In the genomic region with DNA sequence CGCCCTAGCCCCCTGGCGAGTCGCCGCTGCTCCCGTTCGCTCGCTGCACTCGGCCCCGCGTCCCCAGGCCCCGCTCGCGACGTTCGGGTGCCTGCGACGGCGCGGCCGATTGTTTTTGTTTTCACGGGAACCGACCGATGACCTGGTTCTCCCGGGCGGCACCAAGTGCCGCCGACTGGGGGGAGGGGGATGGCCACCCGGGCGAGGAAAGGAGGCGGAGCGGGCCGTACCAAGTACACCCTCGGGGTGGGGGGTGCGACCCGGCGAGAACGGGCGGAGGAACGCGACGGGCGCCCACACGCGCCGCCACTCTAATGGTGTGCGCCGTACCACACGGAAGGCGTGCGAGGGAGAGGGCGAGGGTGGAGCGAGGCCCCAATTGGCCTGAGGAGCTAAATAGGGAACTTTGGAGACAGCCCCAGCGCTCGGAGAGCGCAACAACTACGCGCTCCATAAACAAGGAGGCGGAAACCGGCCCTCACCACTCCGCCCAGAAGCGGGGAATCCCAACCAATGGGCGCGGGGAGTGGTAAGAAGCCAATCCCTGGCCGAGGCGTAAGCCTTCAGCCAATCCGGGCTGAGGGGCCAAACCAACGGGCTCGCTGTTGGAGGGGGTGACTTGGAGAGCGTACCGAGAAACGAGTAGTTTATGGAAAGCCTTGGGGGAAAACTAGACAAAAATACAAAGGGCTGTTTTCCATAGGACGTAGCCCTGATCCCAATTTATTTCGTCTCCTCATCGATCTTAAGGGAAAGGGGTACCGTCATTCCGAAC, we compare ENCODE assay signal across 8 cellular contexts. TPM values are rescaled to one million over a fixed set of nuclear protein-coding genes. Genes with fewer than 3 reads are reported as not detected.
DNase-seq lines count a peak whose midpoint lies in the region; ATAC-seq and TF ChIP-seq lines count a peak whose summit lies in the region.
"Not testable (repeated sequence)": the region's sequence is repeated elsewhere in the genome, so short reads cannot be mapped to it uniquely, and the experiment has no call there.

No MANE protein-coding gene starts in this region.

- not testable (repeated sequence) for H3K36me3 ChIP-seq in Caco-2 (ENCODE audit: control insufficient read depth, insufficient read depth, low read length); neural progenitor cell

- ATAC-seq in HG03442 (IDR thresholded peaks at IDR 0.05; ENCODE audit: unreplicated experiment) (peak; percentile 91), T-helper 17 cell (peak; percentile 90)

- intact Hi-C loops in Caco-2 (cut with micrococcal nuclease; ENCODE audit: unreplicated experiment), result not testable (repeated sequence)

- H3K9me3 ChIP-seq in Caco-2; T-helper 17 cell (ENCODE audit: control insufficient read depth, low read length, poor library complexity, severe bottlenecking); neural progenitor cell (ENCODE audit: low read depth): not testable (repeated sequence)

- H3K4me1 Mint-ChIP-seq in Caco-2 (ENCODE audit: low read depth, unreplicated experiment); T-helper 17 cell; glutamatergic neuron (ENCODE audit: low read depth, unreplicated experiment); neural progenitor cell: not testable (repeated sequence)

- H2AFZ ChIP-seq in neural progenitor cell (replicated peaks), result peak overlapping the region; percentile 71

- TF ChIP-seq CTCF in Caco-2 (IDR thresholded peaks at IDR 0.05; ENCODE audit: insufficient read depth in 1 of 2, low read depth in 1 of 2, low read length in 1 of 2, severe bottlenecking in 1 of 2, unreplicated experiment in 1 of 2); GM20000 (IDR thresholded peaks at IDR 0.05; ENCODE audit: extremely low read depth, missing control alignments); glutamatergic neuron (IDR thresholded peaks at IDR 0.05; ENCODE audit: partially characterized antibody, unreplicated experiment); neural progenitor cell (IDR thresholded peaks at IDR 0.05): not testable (repeated sequence)

- not testable (repeated sequence) for H3K9ac ChIP-seq in neural progenitor cell

- not testable (repeated sequence) for H3K27me3 Mint-ChIP-seq in Caco-2 (ENCODE audit: insufficient read depth, unreplicated experiment); T-helper 17 cell; glutamatergic neuron (ENCODE audit: unreplicated experiment); neural progenitor cell (ENCODE audit: insufficient read depth, low read depth)

- H3K4me2 ChIP-seq in neural progenitor cell, result peak overlapping the region; percentile 73

- peaks cover 17% of the 10 kb centered on the region for H3K79me2 ChIP-seq in neural progenitor cell (ENCODE audit: low read depth)

- not testable (repeated sequence) for H3K4me1 ChIP-seq in Caco-2, neural progenitor cell

- H3F3A ChIP-seq in neural progenitor cell (ENCODE audit: low read depth), result not testable (repeated sequence)

- not testable (repeated sequence) for H3K27me3 ChIP-seq in Caco-2 (replicated peaks; ENCODE audit: control insufficient read depth, insufficient read depth, low read length); neural progenitor cell

- H3K4me3 Mint-ChIP-seq in Caco-2 (ENCODE audit: unreplicated experiment) (peak overlapping the region; percentile 82), T-helper 17 cell (peak overlapping the region; percentile 89), glutamatergic neuron (ENCODE audit: unreplicated experiment) (peak overlapping the region; percentile 91), neural progenitor cell (peak overlapping the region; percentile 93)

- H4K20me1 ChIP-seq in neural progenitor cell (ENCODE audit: low read depth), result peaks cover 12% of the 10 kb centered on the region

- not testable (repeated sequence) for H3K36me3 Mint-ChIP-seq in Caco-2 (ENCODE audit: insufficient read depth, unreplicated experiment); T-helper 17 cell (ENCODE audit: low read depth); glutamatergic neuron (ENCODE audit: unreplicated experiment); neural progenitor cell

- not testable (repeated sequence) for BruUV-seq in Caco-2 (replicated peaks; lab: Mats Ljungman, UMichigan)

- POLR2A ChIA-PET in Caco-2 (lab: Charles Lee), result not testable (repeated sequence)

- H3K27ac Mint-ChIP-seq in Caco-2 (ENCODE audit: unreplicated experiment) (peak overlapping the region; percentile 92), T-helper 17 cell (peak overlapping the region; percentile 89), glutamatergic neuron (ENCODE audit: unreplicated experiment) (peak overlapping the region; percentile 97), neural progenitor cell (peak overlapping the region; percentile 97)

- peak overlapping the region; percentile 95 for H3K27ac ChIP-seq in angular gyrus (ENCODE audit: low read depth, low read length)
- H3K27ac ChIP-seq in neural progenitor cell, result peak overlapping the region; percentile 96

- H3K9me3 Mint-ChIP-seq in Caco-2 (ENCODE audit: unreplicated experiment); glutamatergic neuron (ENCODE audit: unreplicated experiment); neural progenitor cell: not testable (repeated sequence)

- peak; percentile 97 to 98 for DNase-seq in Caco-2
- peak; percentile 62 for DNase-seq in GM20000 (ENCODE audit: low spot score)
- DNase-seq in T-helper 17 cell, result peak; percentile 77 to 89 (median 85)
- DNase-seq in glutamatergic neuron, result peak; percentile 93
- DNase-seq in neural progenitor cell (ENCODE audit: low spot score), result peak; percentile 91
- DNase-seq in stimulated activated CD8-positive, alpha-beta memory T cell treated with anti-CD3 and anti-CD28 coated beads, Interleukin-7, amount 100 ng/mL, for 1 hour (ENCODE audit: low read depth in 2 of 2), result peak; percentile 68 to 86

- CTCF ChIA-PET in Caco-2 (lab: Charles Lee), result not testable (repeated sequence)

- peak overlapping the region; percentile 76 for H3K4me3 ChIP-seq in Caco-2 (ENCODE audit: low read depth, low read length)
- H3K4me3 ChIP-seq in neural progenitor cell, result peak overlapping the region; percentile 50

RNA-seq across cellular contexts. Expression of a gene that starts 54.8 kb away (rescaled TPM):
- total RNA-seq in Caco-2 (2022) (1.3 TPM in 1 of 2 replicates, not detected in the other), T-helper 17 cell (1 to 10 TPM; 2.3 to 5.9 TPM), glutamatergic neuron (ENCODE audit: unreplicated experiment) (5.4 TPM), neural progenitor cell (ENCODE audit: low replicate concordance) (1.6 and 2.4 TPM in 2 replicates)

Comparison
In these comparisons a context has a peak if more than half of its experiments do, and no peak if none do; other contexts are left out.
1. Peak in every context shown above with its lines: DNase-seq, ATAC-seq, H3K4me3 ChIP-seq and H3K27ac ChIP-seq.